In the genomic region with DNA sequence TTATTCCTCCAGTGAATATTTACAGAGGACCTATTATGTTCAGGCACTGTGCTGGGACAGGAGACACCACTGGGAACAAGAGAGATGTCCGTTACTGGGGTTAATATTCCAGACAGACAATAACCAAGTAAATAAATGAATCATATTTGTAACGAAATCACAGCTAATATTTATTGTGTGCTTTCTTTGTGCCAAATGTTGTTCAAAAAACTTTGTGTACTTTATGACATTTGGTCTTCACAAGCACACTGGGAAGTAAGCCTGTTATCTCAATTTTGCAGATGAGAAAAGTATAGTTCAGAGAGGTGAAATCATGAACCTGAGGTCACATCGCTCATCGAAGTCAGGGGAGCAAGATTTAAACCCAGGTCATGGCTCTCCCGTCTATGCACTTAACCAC, we compare ENCODE assay signal across 24 cellular contexts.
"Had no signal": no experiment of that assay in that cellular context is flagged by ENCODE, and none has a peak within 500 bp of the region (broad histone marks: within the 10 kb centered on the region; RNA-seq: fewer than 3 reads in every experiment).

No MANE protein-coding gene starts in this region.

- H3K9me3 ChIP-seq: adrenal gland had no signal

- H3K27ac ChIP-seq: adrenal gland, SK-N-MC had no signal

- H3K27me3 ChIP-seq: adrenal gland had no signal

- FAIRE-seq: TTC549 had no signal

- H3K4me1 ChIP-seq: adrenal gland had no signal

- H3K4me3 ChIP-seq: adrenal gland, SK-N-MC had no signal

- ATAC-seq: activated CD4-positive, CD25-positive, alpha-beta regulatory T cell treated with anti-CD3 and anti-CD28 coated beads, Interleukin-2, amount 50 U/mL, for 24 hours; activated CD8-positive, alpha-beta T cell treated with anti-CD3 and anti-CD28 coated beads, Interleukin-2, amount 10 ng/mL, durations not matched to agents 7 days and 5 days; T-cell had no signal

- DNase-seq: activated CD4-positive, alpha-beta T cell treated with anti-CD3 and anti-CD28 coated beads for 48 hours; activated CD4-positive, alpha-beta T cell treated with anti-CD3 and anti-CD28 coated beads, Interleukin-2, amount 50 U/mL, for 4 hours; activated CD8-positive, alpha-beta memory T cell treated with anti-CD3 and anti-CD28 coated beads, Interleukin-2, amount 50 U/mL, for 48 hours; activated CD8-positive, alpha-beta T cell treated with anti-CD3 and anti-CD28 coated beads, Interleukin-2, amount 10 ng/mL, durations not matched to agents 7 days and 5 days; activated naive CD4-positive, alpha-beta T cell treated with anti-CD3 and anti-CD28 coated beads, Interleukin-2, amount 50 U/mL, for 16 hours; activated naive CD8-positive, alpha-beta T cell treated with anti-CD3 and anti-CD28 coated beads, Interleukin-2, amount 10 ng/mL, durations not matched to agents 7 days and 5 days; activated T-cell treated with anti-CD3 and anti-CD28 coated beads, Interleukin-2, amount 50 U/mL, for 1 hour; adrenal gland; anterior cingulate cortex; cerebellar nuclear complex; KG1; MM.1S; NCI-H1105; NCI-H1436; NCI-H1694 treated with DMSO at 0.1 percent for 48 hours; NCI-H2029 treated with DMSO at 0.1 percent for 48 hours; NCI-H510A treated with DMSO at 0.1 percent for 48 hours; NCI-H69; T-cell; T-helper 2 cell; T1000 had no signal

- H3K36me3 ChIP-seq: adrenal gland had no signal
